1 cellular context compared by ENCODE assay signal in genomic region chr19:4609878-4610511, GRCh38.
A peak's percentile ranks its signal among the peaks of the same experiment; 100 is the strongest.
TF ChIP-seq lines count a peak whose summit lies in the region.

No MANE protein-coding gene starts in this region.

TF ChIP-seq in HEK293, 187 proteins besides CTCF, POLR2A, EP300 and RAD21 (continued from another document):
- TF ChIP-seq PATZ1 (tag by site-specific recombination; IDR thresholded peaks at IDR 0.05), result peak; percentile 54
- TF ChIP-seq KLF16 (tag by site-specific recombination; IDR thresholded peaks at IDR 0.05), result no peak
- TF ChIP-seq ZNF555 (tag by site-specific recombination; conservative IDR thresholded peaks at IDR 0.05), result no peak
- TF ChIP-seq ZNF521 (tag by site-specific recombination; IDR thresholded peaks at IDR 0.05), result no peak
- no peak for TF ChIP-seq ZBTB49 (tag by site-specific recombination; IDR thresholded peaks at IDR 0.05; ENCODE audit: low read depth)
- TF ChIP-seq MYNN (tag by site-specific recombination; IDR thresholded peaks at IDR 0.05; ENCODE audit: borderline replicate concordance), result no peak
- no peak for TF ChIP-seq ZNF510 (tag by site-specific recombination; IDR thresholded peaks at IDR 0.05; ENCODE audit: insufficient replicate concordance)
- TF ChIP-seq ZNF133 (tag by site-specific recombination; IDR thresholded peaks at IDR 0.05), result no peak
- TF ChIP-seq ZNF335 (tag by site-specific recombination; conservative IDR thresholded peaks at IDR 0.05), result 0 out of 2 replicates have a peak, but pooled peaks have one; percentile 26
- no peak for TF ChIP-seq ZNF239 (tag by site-specific recombination; IDR thresholded peaks at IDR 0.05)
- TF ChIP-seq ZNF514 (tag by site-specific recombination; IDR thresholded peaks at IDR 0.05), result no peak
- no peak for TF ChIP-seq ZNF354C (tag by site-specific recombination; IDR thresholded peaks at IDR 0.05; ENCODE audit: borderline replicate concordance, low read depth)
- no peak for TF ChIP-seq MZF1 (tag by site-specific recombination; IDR thresholded peaks at IDR 0.05; ENCODE audit: borderline replicate concordance)
- no peak for TF ChIP-seq ZNF140 (tag by site-specific recombination; IDR thresholded peaks at IDR 0.05)
- TF ChIP-seq SP2 (tag by site-specific recombination; IDR thresholded peaks at IDR 0.05), result peak; percentile 37
- peak; percentile 99 for TF ChIP-seq GLIS1 (tag by site-specific recombination; IDR thresholded peaks at IDR 0.05)
- TF ChIP-seq ZNF202 (tag by site-specific recombination; IDR thresholded peaks at IDR 0.05; ENCODE audit: borderline replicate concordance), result no peak
- TF ChIP-seq GLIS2 (tag by site-specific recombination; IDR thresholded peaks at IDR 0.05), result peak; percentile 72
- TF ChIP-seq ZIC2 (tag by site-specific recombination; IDR thresholded peaks at IDR 0.05), result peak; percentile 95
- 0 out of 2 replicates have a peak, but pooled peaks have one; percentile 28 for TF ChIP-seq ZNF423 (tag by site-specific recombination; IDR thresholded peaks at IDR 0.05)
